In the genomic region with DNA sequence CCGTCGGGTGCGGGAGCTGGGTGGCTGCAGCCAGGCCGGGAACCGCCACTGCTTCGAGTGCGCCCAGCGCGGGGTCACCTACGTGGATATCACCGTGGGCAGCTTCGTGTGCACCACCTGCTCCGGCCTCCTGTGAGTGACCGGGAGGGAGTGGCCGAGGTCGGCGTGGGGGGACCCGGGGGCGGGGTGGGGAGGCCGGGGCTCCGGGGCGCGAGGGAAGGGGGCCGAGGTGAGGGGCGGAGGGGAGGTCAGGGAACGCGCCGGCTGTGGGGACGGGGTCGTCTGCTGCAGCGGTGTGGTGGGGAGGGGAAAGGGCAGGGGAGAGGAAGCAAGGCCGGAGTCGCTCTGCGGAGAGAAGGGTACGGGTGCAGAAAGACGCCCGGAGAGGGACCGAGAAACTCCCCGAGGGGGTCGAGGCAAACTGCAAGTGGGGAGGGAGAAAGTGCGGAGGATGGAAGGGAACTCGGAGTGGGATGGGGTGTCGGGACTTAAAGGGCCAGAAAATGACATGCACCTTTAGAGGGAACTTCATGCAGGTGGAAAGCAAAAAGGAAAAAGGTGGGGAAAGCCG, we compare ENCODE assay signal across 1 cellular context.
TF ChIP-seq lines count a peak whose summit lies in the region.

No MANE protein-coding gene starts in this region.

TF ChIP-seq in K562, 482 proteins besides CTCF, POLR2A, EP300 and RAD21 (continued from another document and continues in another):
- TF ChIP-seq, protein P1, sequence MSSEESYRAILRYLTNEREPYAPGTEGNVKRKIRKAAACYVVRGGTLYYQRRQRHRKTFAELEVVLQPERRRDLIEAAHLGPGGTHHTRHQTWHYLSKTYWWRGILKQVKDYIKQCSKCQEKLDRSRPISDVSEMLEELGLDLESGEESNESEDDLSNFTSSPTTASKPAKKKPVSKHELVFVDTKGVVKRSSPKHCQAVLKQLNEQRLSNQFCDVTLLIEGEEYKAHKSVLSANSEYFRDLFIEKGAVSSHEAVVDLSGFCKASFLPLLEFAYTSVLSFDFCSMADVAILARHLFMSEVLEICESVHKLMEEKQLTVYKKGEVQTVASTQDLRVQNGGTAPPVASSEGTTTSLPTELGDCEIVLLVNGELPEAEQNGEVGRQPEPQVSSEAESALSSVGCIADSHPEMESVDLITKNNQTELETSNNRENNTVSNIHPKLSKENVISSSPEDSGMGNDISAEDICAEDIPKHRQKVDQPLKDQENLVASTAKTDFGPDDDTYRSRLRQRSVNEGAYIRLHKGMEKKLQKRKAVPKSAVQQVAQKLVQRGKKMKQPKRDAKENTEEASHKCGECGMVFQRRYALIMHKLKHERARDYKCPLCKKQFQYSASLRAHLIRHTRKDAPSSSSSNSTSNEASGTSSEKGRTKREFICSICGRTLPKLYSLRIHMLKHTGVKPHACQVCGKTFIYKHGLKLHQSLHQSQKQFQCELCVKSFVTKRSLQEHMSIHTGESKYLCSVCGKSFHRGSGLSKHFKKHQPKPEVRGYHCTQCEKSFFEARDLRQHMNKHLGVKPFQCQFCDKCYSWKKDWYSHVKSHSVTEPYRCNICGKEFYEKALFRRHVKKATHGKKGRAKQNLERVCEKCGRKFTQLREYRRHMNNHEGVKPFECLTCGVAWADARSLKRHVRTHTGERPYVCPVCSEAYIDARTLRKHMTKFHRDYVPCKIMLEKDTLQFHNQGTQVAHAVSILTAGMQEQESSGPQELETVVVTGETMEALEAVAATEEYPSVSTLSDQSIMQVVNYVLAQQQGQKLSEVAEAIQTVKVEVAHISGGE (CRISPR knock-in tag; IDR thresholded peaks at IDR 0.05): no peak
- TF ChIP-seq NR4A1 (CRISPR knock-in tag; IDR thresholded peaks at IDR 0.05) (no peak), NR4A1 (tag; IDR thresholded peaks at IDR 0.05) (no peak), TCF7L2 (IDR thresholded peaks at IDR 0.05; ENCODE audit: low read depth, low read length) (no peak), ZZZ3 (IDR thresholded peaks at IDR 0.05) (no peak), GATA2 (CRISPR knock-in tag; IDR thresholded peaks at IDR 0.05) (no peak), MBD2 (IDR thresholded peaks at IDR 0.05; ENCODE audit: borderline replicate concordance, low read depth) (no peak), MAZ (CRISPR knock-in tag; conservative IDR thresholded peaks at IDR 0.05 in 1 of 2, IDR thresholded peaks at IDR 0.05 in 1 of 2) (no peak; a peak in 1 of 4 replicates), PCBP2 (IDR thresholded peaks at IDR 0.05; ENCODE audit: low read depth, low read length, poor library complexity, severe bottlenecking) (no peak), LARP7 (IDR thresholded peaks at IDR 0.05) (no peak), SRSF7 (optimal IDR thresholded peaks at IDR 0.05; ENCODE audit: low read depth, low read length) (no peak), ZNF445 (CRISPR knock-in tag; IDR thresholded peaks at IDR 0.05; ENCODE audit: low read depth) (no peak), IFI16 (CRISPR knock-in tag; IDR thresholded peaks at IDR 0.05) (no peak), POLR2AphosphoS2 (IDR thresholded peaks at IDR 0.05; ENCODE audit: low read length) (no peak)
- TF ChIP-seq, protein P2, sequence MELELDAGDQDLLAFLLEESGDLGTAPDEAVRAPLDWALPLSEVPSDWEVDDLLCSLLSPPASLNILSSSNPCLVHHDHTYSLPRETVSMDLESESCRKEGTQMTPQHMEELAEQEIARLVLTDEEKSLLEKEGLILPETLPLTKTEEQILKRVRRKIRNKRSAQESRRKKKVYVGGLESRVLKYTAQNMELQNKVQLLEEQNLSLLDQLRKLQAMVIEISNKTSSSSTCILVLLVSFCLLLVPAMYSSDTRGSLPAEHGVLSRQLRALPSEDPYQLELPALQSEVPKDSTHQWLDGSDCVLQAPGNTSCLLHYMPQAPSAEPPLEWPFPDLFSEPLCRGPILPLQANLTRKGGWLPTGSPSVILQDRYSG (tag; conservative IDR thresholded peaks at IDR 0.05; ENCODE audit: low read depth): no peak
- TF ChIP-seq, protein P3, sequence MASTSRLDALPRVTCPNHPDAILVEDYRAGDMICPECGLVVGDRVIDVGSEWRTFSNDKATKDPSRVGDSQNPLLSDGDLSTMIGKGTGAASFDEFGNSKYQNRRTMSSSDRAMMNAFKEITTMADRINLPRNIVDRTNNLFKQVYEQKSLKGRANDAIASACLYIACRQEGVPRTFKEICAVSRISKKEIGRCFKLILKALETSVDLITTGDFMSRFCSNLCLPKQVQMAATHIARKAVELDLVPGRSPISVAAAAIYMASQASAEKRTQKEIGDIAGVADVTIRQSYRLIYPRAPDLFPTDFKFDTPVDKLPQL (IDR thresholded peaks at IDR 0.05; ENCODE audit: extremely low read depth, insufficient read length): no peak
- TF ChIP-seq, protein P4, sequence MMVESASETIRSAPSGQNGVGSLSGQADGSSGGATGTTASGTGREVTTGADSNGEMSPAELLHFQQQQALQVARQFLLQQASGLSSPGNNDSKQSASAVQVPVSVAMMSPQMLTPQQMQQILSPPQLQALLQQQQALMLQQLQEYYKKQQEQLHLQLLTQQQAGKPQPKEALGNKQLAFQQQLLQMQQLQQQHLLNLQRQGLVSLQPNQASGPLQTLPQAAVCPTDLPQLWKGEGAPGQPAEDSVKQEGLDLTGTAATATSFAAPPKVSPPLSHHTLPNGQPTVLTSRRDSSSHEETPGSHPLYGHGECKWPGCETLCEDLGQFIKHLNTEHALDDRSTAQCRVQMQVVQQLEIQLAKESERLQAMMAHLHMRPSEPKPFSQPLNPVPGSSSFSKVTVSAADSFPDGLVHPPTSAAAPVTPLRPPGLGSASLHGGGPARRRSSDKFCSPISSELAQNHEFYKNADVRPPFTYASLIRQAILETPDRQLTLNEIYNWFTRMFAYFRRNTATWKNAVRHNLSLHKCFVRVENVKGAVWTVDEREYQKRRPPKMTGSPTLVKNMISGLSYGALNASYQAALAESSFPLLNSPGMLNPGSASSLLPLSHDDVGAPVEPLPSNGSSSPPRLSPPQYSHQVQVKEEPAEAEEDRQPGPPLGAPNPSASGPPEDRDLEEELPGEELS (CRISPR knock-in tag; IDR thresholded peaks at IDR 0.05; ENCODE audit: borderline replicate concordance): no peak
- TF ChIP-seq, protein P5, sequence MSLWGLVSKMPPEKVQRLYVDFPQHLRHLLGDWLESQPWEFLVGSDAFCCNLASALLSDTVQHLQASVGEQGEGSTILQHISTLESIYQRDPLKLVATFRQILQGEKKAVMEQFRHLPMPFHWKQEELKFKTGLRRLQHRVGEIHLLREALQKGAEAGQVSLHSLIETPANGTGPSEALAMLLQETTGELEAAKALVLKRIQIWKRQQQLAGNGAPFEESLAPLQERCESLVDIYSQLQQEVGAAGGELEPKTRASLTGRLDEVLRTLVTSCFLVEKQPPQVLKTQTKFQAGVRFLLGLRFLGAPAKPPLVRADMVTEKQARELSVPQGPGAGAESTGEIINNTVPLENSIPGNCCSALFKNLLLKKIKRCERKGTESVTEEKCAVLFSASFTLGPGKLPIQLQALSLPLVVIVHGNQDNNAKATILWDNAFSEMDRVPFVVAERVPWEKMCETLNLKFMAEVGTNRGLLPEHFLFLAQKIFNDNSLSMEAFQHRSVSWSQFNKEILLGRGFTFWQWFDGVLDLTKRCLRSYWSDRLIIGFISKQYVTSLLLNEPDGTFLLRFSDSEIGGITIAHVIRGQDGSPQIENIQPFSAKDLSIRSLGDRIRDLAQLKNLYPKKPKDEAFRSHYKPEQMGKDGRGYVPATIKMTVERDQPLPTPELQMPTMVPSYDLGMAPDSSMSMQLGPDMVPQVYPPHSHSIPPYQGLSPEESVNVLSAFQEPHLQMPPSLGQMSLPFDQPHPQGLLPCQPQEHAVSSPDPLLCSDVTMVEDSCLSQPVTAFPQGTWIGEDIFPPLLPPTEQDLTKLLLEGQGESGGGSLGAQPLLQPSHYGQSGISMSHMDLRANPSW (CRISPR knock-in tag; IDR thresholded peaks at IDR 0.05): no peak
- TF ChIP-seq, protein P6, sequence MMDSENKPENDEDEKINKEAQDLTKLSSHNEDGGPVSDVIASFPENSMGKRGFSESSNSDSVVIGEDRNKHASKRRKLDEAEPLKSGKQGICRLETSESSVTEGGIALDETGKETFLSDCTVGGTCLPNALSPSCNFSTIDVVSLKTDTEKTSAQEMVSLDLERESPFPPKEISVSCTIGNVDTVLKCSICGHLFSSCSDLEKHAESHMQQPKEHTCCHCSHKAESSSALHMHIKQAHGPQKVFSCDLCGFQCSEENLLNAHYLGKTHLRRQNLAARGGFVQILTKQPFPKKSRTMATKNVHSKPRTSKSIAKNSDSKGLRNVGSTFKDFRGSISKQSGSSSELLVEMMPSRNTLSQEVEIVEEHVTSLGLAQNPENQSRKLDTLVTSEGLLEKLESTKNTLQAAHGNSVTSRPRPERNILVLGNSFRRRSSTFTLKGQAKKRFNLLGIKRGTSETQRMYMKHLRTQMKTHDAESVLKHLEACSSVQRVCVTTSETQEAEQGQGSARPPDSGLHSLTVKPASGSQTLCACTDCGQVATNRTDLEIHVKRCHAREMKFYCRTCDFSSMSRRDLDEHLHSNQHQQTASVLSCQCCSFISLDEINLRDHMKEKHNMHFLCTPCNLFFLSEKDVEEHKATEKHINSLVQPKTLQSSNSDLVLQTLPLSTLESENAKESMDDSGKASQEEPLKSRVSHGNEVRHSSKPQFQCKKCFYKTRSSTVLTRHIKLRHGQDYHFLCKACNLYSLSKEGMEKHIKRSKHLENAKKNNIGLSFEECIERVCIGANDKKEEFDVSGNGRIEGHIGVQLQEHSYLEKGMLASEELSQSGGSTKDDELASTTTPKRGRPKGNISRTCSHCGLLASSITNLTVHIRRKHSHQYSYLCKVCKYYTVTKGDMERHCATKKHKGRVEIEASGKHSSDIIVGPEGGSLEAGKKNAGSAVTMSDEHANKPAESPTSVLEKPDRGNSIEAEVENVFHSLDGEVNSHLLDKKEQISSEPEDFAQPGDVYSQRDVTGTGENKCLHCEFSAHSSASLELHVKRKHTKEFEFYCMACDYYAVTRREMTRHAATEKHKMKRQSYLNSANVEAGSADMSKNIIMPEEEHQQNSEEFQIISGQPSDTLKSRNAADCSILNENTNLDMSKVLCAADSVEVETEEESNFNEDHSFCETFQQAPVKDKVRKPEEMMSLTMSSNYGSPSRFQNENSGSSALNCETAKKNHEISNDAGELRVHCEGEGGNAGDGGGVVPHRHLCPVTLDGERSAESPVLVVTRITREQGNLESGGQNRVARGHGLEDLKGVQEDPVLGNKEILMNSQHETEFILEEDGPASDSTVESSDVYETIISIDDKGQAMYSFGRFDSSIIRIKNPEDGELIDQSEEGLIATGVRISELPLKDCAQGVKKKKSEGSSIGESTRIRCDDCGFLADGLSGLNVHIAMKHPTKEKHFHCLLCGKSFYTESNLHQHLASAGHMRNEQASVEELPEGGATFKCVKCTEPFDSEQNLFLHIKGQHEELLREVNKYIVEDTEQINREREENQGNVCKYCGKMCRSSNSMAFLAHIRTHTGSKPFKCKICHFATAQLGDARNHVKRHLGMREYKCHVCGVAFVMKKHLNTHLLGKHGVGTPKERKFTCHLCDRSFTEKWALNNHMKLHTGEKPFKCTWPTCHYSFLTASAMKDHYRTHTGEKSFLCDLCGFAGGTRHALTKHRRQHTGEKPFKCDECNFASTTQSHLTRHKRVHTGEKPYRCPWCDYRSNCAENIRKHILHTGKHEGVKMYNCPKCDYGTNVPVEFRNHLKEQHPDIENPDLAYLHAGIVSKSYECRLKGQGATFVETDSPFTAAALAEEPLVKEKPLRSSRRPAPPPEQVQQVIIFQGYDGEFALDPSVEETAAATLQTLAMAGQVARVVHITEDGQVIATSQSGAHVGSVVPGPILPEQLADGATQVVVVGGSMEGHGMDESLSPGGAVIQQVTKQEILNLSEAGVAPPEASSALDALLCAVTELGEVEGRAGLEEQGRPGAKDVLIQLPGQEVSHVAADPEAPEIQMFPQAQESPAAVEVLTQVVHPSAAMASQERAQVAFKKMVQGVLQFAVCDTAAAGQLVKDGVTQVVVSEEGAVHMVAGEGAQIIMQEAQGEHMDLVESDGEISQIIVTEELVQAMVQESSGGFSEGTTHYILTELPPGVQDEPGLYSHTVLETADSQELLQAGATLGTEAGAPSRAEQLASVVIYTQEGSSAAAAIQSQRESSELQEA (IDR thresholded peaks at IDR 0.05; ENCODE audit: low read depth): no peak
- TF ChIP-seq, protein P7, sequence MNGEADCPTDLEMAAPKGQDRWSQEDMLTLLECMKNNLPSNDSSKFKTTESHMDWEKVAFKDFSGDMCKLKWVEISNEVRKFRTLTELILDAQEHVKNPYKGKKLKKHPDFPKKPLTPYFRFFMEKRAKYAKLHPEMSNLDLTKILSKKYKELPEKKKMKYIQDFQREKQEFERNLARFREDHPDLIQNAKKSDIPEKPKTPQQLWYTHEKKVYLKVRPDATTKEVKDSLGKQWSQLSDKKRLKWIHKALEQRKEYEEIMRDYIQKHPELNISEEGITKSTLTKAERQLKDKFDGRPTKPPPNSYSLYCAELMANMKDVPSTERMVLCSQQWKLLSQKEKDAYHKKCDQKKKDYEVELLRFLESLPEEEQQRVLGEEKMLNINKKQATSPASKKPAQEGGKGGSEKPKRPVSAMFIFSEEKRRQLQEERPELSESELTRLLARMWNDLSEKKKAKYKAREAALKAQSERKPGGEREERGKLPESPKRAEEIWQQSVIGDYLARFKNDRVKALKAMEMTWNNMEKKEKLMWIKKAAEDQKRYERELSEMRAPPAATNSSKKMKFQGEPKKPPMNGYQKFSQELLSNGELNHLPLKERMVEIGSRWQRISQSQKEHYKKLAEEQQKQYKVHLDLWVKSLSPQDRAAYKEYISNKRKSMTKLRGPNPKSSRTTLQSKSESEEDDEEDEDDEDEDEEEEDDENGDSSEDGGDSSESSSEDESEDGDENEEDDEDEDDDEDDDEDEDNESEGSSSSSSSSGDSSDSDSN (IDR thresholded peaks at IDR 0.05; ENCODE audit: borderline replicate concordance in 1 of 2, low read depth in 2 of 2, low read length in 2 of 2): 0 out of 4 replicates have a peak, but pooled peaks of 1 of the 2 experiments have one; percentile 11
- TF ChIP-seq, protein P8, sequence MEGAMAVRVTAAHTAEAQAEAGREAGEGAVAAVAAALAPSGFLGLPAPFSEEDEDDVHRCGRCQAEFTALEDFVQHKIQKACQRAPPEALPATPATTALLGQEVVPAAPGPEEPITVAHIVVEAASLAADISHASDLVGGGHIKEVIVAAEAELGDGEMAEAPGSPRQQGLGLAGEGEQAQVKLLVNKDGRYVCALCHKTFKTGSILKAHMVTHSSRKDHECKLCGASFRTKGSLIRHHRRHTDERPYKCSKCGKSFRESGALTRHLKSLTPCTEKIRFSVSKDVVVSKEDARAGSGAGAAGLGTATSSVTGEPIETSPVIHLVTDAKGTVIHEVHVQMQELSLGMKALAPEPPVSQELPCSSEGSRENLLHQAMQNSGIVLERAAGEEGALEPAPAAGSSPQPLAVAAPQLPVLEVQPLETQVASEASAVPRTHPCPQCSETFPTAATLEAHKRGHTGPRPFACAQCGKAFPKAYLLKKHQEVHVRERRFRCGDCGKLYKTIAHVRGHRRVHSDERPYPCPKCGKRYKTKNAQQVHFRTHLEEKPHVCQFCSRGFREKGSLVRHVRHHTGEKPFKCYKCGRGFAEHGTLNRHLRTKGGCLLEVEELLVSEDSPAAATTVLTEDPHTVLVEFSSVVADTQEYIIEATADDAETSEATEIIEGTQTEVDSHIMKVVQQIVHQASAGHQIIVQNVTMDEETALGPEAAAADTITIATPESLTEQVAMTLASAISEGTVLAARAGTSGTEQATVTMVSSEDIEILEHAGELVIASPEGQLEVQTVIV (CRISPR knock-in tag; IDR thresholded peaks at IDR 0.05; ENCODE audit: borderline replicate concordance): no peak
- TF ChIP-seq, protein P9, sequence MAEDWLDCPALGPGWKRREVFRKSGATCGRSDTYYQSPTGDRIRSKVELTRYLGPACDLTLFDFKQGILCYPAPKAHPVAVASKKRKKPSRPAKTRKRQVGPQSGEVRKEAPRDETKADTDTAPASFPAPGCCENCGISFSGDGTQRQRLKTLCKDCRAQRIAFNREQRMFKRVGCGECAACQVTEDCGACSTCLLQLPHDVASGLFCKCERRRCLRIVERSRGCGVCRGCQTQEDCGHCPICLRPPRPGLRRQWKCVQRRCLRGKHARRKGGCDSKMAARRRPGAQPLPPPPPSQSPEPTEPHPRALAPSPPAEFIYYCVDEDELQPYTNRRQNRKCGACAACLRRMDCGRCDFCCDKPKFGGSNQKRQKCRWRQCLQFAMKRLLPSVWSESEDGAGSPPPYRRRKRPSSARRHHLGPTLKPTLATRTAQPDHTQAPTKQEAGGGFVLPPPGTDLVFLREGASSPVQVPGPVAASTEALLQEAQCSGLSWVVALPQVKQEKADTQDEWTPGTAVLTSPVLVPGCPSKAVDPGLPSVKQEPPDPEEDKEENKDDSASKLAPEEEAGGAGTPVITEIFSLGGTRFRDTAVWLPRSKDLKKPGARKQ (CRISPR knock-in tag; IDR thresholded peaks at IDR 0.05): no peak
